8 cellular contexts compared by ENCODE assay signal in genomic region chr22:38700789-38701628, GRCh38. TPM values are rescaled to one million over a fixed set of nuclear protein-coding genes. Genes with fewer than 3 reads are reported as not detected.
A peak's percentile ranks its signal among the peaks of the same experiment; 100 is the strongest.
DNase-seq lines count a peak whose midpoint lies in the region; ATAC-seq lines count a peak whose summit lies in the region.

JOSD1 (minus strand) TSS chr22:38700943; CDS start chr22:38699987, 956 bp downstream.

- peaks cover 22% of the 10 kb centered on the region for H3K4me1 Mint-ChIP-seq in activated T-helper 17 cell treated with anti-CD3 and anti-CD28 coated beads, Interleukin-2, amount 50 U/mL, for 72 hours
- peaks cover 40 to 61% (median 44%) of the 10 kb centered on the region in 3 donors for H3K4me1 Mint-ChIP-seq in naive B cell
- peaks cover 37% of the 10 kb centered on the region for H3K4me1 Mint-ChIP-seq in stimulated activated effector memory CD8-positive, alpha-beta T cell treated with anti-CD3 and anti-CD28 coated beads, Interleukin-12 subunit alpha, Interleukin-12 subunit beta, amount 100 ng/mL, for 72 hours

- no peaks in the 10 kb centered on the region for H3K9me3 Mint-ChIP-seq in activated T-helper 17 cell treated with anti-CD3 and anti-CD28 coated beads, Interleukin-2, amount 50 U/mL, for 72 hours
- H3K9me3 Mint-ChIP-seq in naive B cell, result no peaks in the 10 kb centered on the region
- H3K9me3 Mint-ChIP-seq in stimulated activated effector memory CD8-positive, alpha-beta T cell treated with anti-CD3 and anti-CD28 coated beads, Interleukin-12 subunit alpha, Interleukin-12 subunit beta, amount 100 ng/mL, for 72 hours, result no peaks in the 10 kb centered on the region

- H3K36me3 Mint-ChIP-seq in activated T-helper 17 cell treated with anti-CD3 and anti-CD28 coated beads, Interleukin-2, amount 50 U/mL, for 72 hours (ENCODE audit: low read depth), result peaks cover 54% of the 10 kb centered on the region
- no peaks in the 10 kb centered on the region for H3K36me3 Mint-ChIP-seq in naive B cell
- peaks cover 55% of the 10 kb centered on the region for H3K36me3 Mint-ChIP-seq in stimulated activated effector memory CD8-positive, alpha-beta T cell treated with anti-CD3 and anti-CD28 coated beads, Interleukin-12 subunit alpha, Interleukin-12 subunit beta, amount 100 ng/mL, for 72 hours

- H3K27ac Mint-ChIP-seq in activated T-helper 17 cell treated with anti-CD3 and anti-CD28 coated beads, Interleukin-2, amount 50 U/mL, for 72 hours, result peak within 1 kb of the TSS; percentile 93
- peak within 1 kb of the TSS; percentile 97 to 100 (median 100) for H3K27ac Mint-ChIP-seq in naive B cell
- peak within 1 kb of the TSS; percentile 91 for H3K27ac Mint-ChIP-seq in stimulated activated effector memory CD8-positive, alpha-beta T cell treated with anti-CD3 and anti-CD28 coated beads, Interleukin-12 subunit alpha, Interleukin-12 subunit beta, amount 100 ng/mL, for 72 hours

- peak; percentile 53 for DNase-seq in DMS114 treated with DMSO at 0.1 percent for 48 hours (lab: John Stamatoyannopoulos, UW; ENCODE audit: unreplicated experiment)
- DNase-seq in Kasumi-1 (lab: John Stamatoyannopoulos, UW), result peak; percentile 72 to 85
- peak; percentile 98 for DNase-seq in RPMI8226
- peak; percentile 95 for DNase-seq in fibroblast of gingiva (ENCODE audit: low read depth)
- peak; percentile 100 for DNase-seq in naive B cell
- peak; percentile 99 for DNase-seq in stimulated activated effector memory CD8-positive, alpha-beta T cell treated with anti-CD3 and anti-CD28 coated beads, Interleukin-12 subunit alpha, Interleukin-12 subunit beta, amount 100 ng/mL, for 72 hours (ENCODE audit: low spot score in 2 of 2)

- no peaks in the 10 kb centered on the region for H3K27me3 Mint-ChIP-seq in activated T-helper 17 cell treated with anti-CD3 and anti-CD28 coated beads, Interleukin-2, amount 50 U/mL, for 72 hours
- H3K27me3 Mint-ChIP-seq in naive B cell, result peaks cover 0 to 4% (median 0%) of the 10 kb centered on the region in 3 donors

- ATAC-seq in GM21717 (IDR thresholded peaks at IDR 0.05; ENCODE audit: unreplicated experiment), result peak; percentile 27
- peak; percentile 38 for ATAC-seq in activated T-helper 17 cell treated with anti-CD3 and anti-CD28 coated beads, Interleukin-2, amount 50 U/mL, for 72 hours (replicated peaks)
- ATAC-seq in naive B cell (ENCODE audit: low read depth in 2 of 2), result peak; percentile 53 to 59
- peak; percentile 63 for ATAC-seq in stimulated activated effector memory CD8-positive, alpha-beta T cell treated with anti-CD3 and anti-CD28 coated beads, Interleukin-12 subunit alpha, Interleukin-12 subunit beta, amount 100 ng/mL, for 72 hours

- peak within 1 kb of the TSS; percentile 98 for H3K4me3 Mint-ChIP-seq in activated T-helper 17 cell treated with anti-CD3 and anti-CD28 coated beads, Interleukin-2, amount 50 U/mL, for 72 hours
- H3K4me3 Mint-ChIP-seq in naive B cell, result peak within 1 kb of the TSS; percentile 81 to 99 (median 96)
- H3K4me3 Mint-ChIP-seq in stimulated activated effector memory CD8-positive, alpha-beta T cell treated with anti-CD3 and anti-CD28 coated beads, Interleukin-12 subunit alpha, Interleukin-12 subunit beta, amount 100 ng/mL, for 72 hours, result peak within 1 kb of the TSS; percentile 83

RNA-seq across cellular contexts. Expression of gene JOSD1, which starts in this region (rescaled TPM):
- total RNA-seq in activated T-helper 17 cell treated with anti-CD3 and anti-CD28 coated beads, Interleukin-2, amount 50 U/mL, for 72 hours, result 100 to 1,000 TPM in 1 of 2 donors, 10 to 100 TPM in 1; 80.1 to 104 TPM
- polyA plus RNA-seq in naive B cell (ENCODE audit: low read depth in 6 of 6), result 10 to 100 TPM in 3 of 6 donors, 1 to 10 TPM in 3; 8.2 to 12.1 (median 9.7) TPM

Comparison
In these comparisons a context has a peak if more than half of its experiments do, and no peak if none do; other contexts are left out.
1. Peak in every context shown above with its lines: DNase-seq and ATAC-seq.